8 cellular contexts compared by ENCODE assay signal in genomic region chr18:51195602-51196115, GRCh38. TPM values are rescaled to one million over a fixed set of nuclear protein-coding genes. Genes with fewer than 3 reads are reported as not detected.
DNase-seq lines count a peak whose midpoint lies in the region; ATAC-seq and TF ChIP-seq lines count a peak whose summit lies in the region.

No MANE protein-coding gene starts in this region.

- peak; percentile 4 for ATAC-seq in activated CD4-positive, alpha-beta T cell treated with anti-CD3 and anti-CD28 coated beads for 36 hours
- ATAC-seq in HG03045 (IDR thresholded peaks at IDR 0.05; ENCODE audit: unreplicated experiment) = no peak

- CTCF ChIA-PET in activated CD4-positive, alpha-beta T cell treated with anti-CD3 and anti-CD28 coated beads for 36 hours (lab: Charles Lee) = interaction anchor here (0.8 to 2.5 kb wide), 6 partner anchors 11 to 170 kb away, joined by 3 to 8 read pairs (median 5); no protein-coding TSS in a partner anchor

- H3K4me1 Mint-ChIP-seq in activated CD4-positive, alpha-beta T cell treated with anti-CD3 and anti-CD28 coated beads for 36 hours = peaks cover 45% of the 10 kb centered on the region

- POLR2A ChIA-PET in activated CD4-positive, alpha-beta T cell treated with anti-CD3 and anti-CD28 coated beads for 36 hours (lab: Charles Lee) = interaction anchor here (0.6 to 2.0 kb wide), 6 partner anchors 9 to 84 kb away, joined by 3 to 5 read pairs (median 3); no protein-coding TSS in a partner anchor

- H3K9me3 ChIP-seq in stomach = no peaks in the 10 kb centered on the region

- H3K27ac Mint-ChIP-seq in activated CD4-positive, alpha-beta T cell treated with anti-CD3 and anti-CD28 coated beads for 36 hours = peak overlapping the region; percentile 94

- DNase-seq in activated CD4-positive, alpha-beta T cell treated with anti-CD3 and anti-CD28 coated beads for 36 hours = peak; percentile 56
- no peak for DNase-seq in activated CD4-positive, alpha-beta T cell treated with anti-CD3 and anti-CD28 coated beads for 1 hour
- DNase-seq in NCI-H146 (lab: John Stamatoyannopoulos, UW) (peak; percentile 85), SW480 (ENCODE audit: low spot score) (peak; percentile 79), cerebellum (ENCODE audit: low spot score) (peak; percentile 12), lower leg skin (ENCODE audit: low spot score in 2 of 2) (no peak), stomach (no peak)

- peaks cover 29% of the 10 kb centered on the region for H3K36me3 Mint-ChIP-seq in activated CD4-positive, alpha-beta T cell treated with anti-CD3 and anti-CD28 coated beads for 36 hours (ENCODE audit: low read depth)

- H3K4me1 ChIP-seq in stomach = peaks cover 16 to 52% (median 40%) of the 10 kb centered on the region in 4 donors

- no peaks in the 10 kb centered on the region for H3K36me3 ChIP-seq in stomach

- TF ChIP-seq EP300 in stomach (IDR thresholded peaks at IDR 0.05) = no peak

- TF ChIP-seq POLR2A in lower leg skin (IDR thresholded peaks at IDR 0.05) (no peak), stomach (IDR thresholded peaks at IDR 0.05) (no peak)

- intact Hi-C loops in activated CD4-positive, alpha-beta T cell treated with anti-CD3 and anti-CD28 coated beads for 36 hours (cut with DNase I, micrococcal nuclease) = loop anchor here (1.0 to 5.0 kb wide), 7 partner anchors 85 to 909 kb away; partner anchors contain the start of genes CXXC1 (in 1 of the 2), ELAC1 (in 1 of the 2), ME2 (in 1 of the 2) and SKA1 (in 1 of the 2)
- intact Hi-C loops in lower leg skin (cut with DNase I; ENCODE audit: low total_unique reads) (no loop called here), stomach (cut with DNase I; ENCODE audit: low total_unique reads) (no loop called here)

- peak overlapping the region; percentile 96 to 100 (median 98) for H3K27ac ChIP-seq in stomach

- H3K4me3 ChIP-seq in lower leg skin (ENCODE audit: low read depth, poor library complexity, severe bottlenecking) (peak overlapping the region; percentile 95), stomach (peak overlapping the region; percentile 77 to 93 (median 92))

- TF ChIP-seq CTCF in lower leg skin (IDR thresholded peaks at IDR 0.05) = no peak
- TF ChIP-seq CTCF in stomach (IDR thresholded peaks at IDR 0.05) = no peak

- H3K9me3 Mint-ChIP-seq in activated CD4-positive, alpha-beta T cell treated with anti-CD3 and anti-CD28 coated beads for 36 hours (ENCODE audit: low read depth) = peaks cover 3% of the 10 kb centered on the region

- no peaks in the 10 kb centered on the region for H3K27me3 ChIP-seq in stomach

- peak overlapping the region; percentile 95 for H3K4me3 Mint-ChIP-seq in activated CD4-positive, alpha-beta T cell treated with anti-CD3 and anti-CD28 coated beads for 36 hours

- H3K27me3 Mint-ChIP-seq in activated CD4-positive, alpha-beta T cell treated with anti-CD3 and anti-CD28 coated beads for 36 hours = no peaks in the 10 kb centered on the region

- WGBS in lower leg skin, 2 donors = 2% methylated on average over 10 of the region's 10 CpGs
- WGBS in stomach, 5 donors = 0 to 1% (median 0%) methylated on average over 10 of the region's 10 CpGs

RNA-seq across cellular contexts. Expression of gene MEX3C, which starts 1.8 kb away (rescaled TPM):
- total RNA-seq in activated CD4-positive, alpha-beta T cell treated with anti-CD3 and anti-CD28 coated beads for 36 hours = 10 to 100 TPM; 46.7 to 66.9 TPM
- total RNA-seq in cerebellum = 111 TPM
- 10 to 100 TPM; 28.0 to 34.2 (median 30.6) TPM for total RNA-seq in lower leg skin
- 10 to 100 TPM; 13.4 to 45.2 (median 30.7) TPM for total RNA-seq in stomach
- polyA plus RNA-seq in stomach = 10 to 100 TPM in 2 of 3 donors, 1 to 10 TPM in 1; 7.2 to 15.3 (median 11.0) TPM

Comparison
In these comparisons a context has a peak if more than half of its experiments do, and no peak if none do; other contexts are left out.
1. DNase-seq: peak in activated CD4-positive, alpha-beta T cell treated with anti-CD3 and anti-CD28 coated beads for 36 hours (single experiment), NCI-H146 (single experiment), SW480 (single experiment) and cerebellum (single experiment); none in activated CD4-positive, alpha-beta T cell treated with anti-CD3 and anti-CD28 coated beads for 1 hour (single experiment), lower leg skin (0 of 2) and stomach (single experiment).
2. intact Hi-C loops: an anchor here in activated CD4-positive, alpha-beta T cell treated with anti-CD3 and anti-CD28 coated beads for 36 hours (1.0 to 5.0 kb wide); none called in lower leg skin and stomach.